8 cellular contexts compared by ENCODE assay signal in genomic region chr16:81778861-81779539, GRCh38. TPM values are rescaled to one million over a fixed set of nuclear protein-coding genes. Genes with fewer than 3 reads are reported as not detected.
DNase-seq lines count a peak whose midpoint lies in the region; ATAC-seq, FAIRE-seq and TF ChIP-seq lines count a peak whose summit lies in the region.

Gene PLCG2, plus strand, starts transcription at chr16:81779291. Its CDS starts 6,699 bp downstream, at chr16:81785990.

- CTCF ChIA-PET in endothelial cell of umbilical vein (lab: Charles Lee), result interaction anchor here (0.8 to 3.5 kb wide), 3 partner anchors 22 to 94 kb away, joined by 3 to 27 read pairs (median 4); no protein-coding TSS in a partner anchor

- H3K79me2 ChIP-seq in endothelial cell of umbilical vein (ENCODE audit: control insufficient read depth, insufficient read depth, low read length), result no peaks in the 10 kb centered on the region

- TF ChIP-seq POLR2A in endothelial cell of umbilical vein (IDR thresholded peaks at IDR 0.05; ENCODE audit: low read depth, low read length), result no peak

- peak within 1 kb of the TSS; percentile 72 for H3K4me2 ChIP-seq in endothelial cell of umbilical vein (ENCODE audit: insufficient read depth, low read length)

- H3K4me1 ChIP-seq in endothelial cell of umbilical vein (ENCODE audit: control insufficient read depth, extremely low read depth, insufficient read depth, low read length) (peaks cover 6% of the 10 kb centered on the region), muscle layer of colon (ENCODE audit: insufficient read depth, low read length) (peaks cover 6% of the 10 kb centered on the region)

- intact Hi-C loops in endothelial cell of umbilical vein (cut with micrococcal nuclease), result loop anchor here (1.0 to 2.0 kb wide), 3 partner anchors 22 to 465 kb away; partner anchors contain the start of gene GAN

- peak; percentile 71 for DNase-seq in SIG-M5 treated with dmso at 0.1 percent for 504 hours (lab: John Stamatoyannopoulos, UW; ENCODE audit: unreplicated experiment)
- no peak for DNase-seq in SIG-M5 (lab: John Stamatoyannopoulos, UW)
- peak; percentile 48 for DNase-seq in NCI-H345 (lab: John Stamatoyannopoulos, UW)
- DNase-seq in activated CD8-positive, alpha-beta memory T cell treated with anti-CD3 and anti-CD28 coated beads for 24 hours, result peak; percentile 89
- DNase-seq in endothelial cell of umbilical vein (ENCODE audit: low read depth, low spot score), result peak; percentile 60
- peak; percentile 43 to 69 for DNase-seq in stimulated activated CD8-positive, alpha-beta memory T cell treated with anti-CD3 and anti-CD28 coated beads, Interleukin-7, amount 100 ng/mL, for 48 hours (ENCODE audit: extremely low read depth in 1 of 2, low read depth in 1 of 2)

- H3K9ac ChIP-seq in endothelial cell of umbilical vein (replicated peaks; ENCODE audit: extremely low read depth, insufficient read depth, low read length) (peak within 1 kb of the TSS; percentile 25), muscle layer of colon (ENCODE audit: low read length) (no peak within 1 kb of the TSS)

- dilution Hi-C loops in endothelial cell of umbilical vein (cut with MboI; ENCODE audit: extremely low pct_ligation_motif_present, low sequenced_read_pairs), result no loop called here

- ATAC-seq in HG02938 (IDR thresholded peaks at IDR 0.05; ENCODE audit: unreplicated experiment), result peak; percentile 79

- peak; percentile 85 for FAIRE-seq in endothelial cell of umbilical vein (lab: Jason Lieb, UNC)

- H3K9me3 ChIP-seq in endothelial cell of umbilical vein (replicated peaks; ENCODE audit: control insufficient read depth, insufficient read depth, low read length), result no peaks in the 10 kb centered on the region
- H3K9me3 ChIP-seq in muscle layer of colon (ENCODE audit: low read length), result no peaks in the 10 kb centered on the region

- no peak for TF ChIP-seq CTCF in endothelial cell of umbilical vein (IDR thresholded peaks at IDR 0.05; ENCODE audit: extremely low read depth in 1 of 2, insufficient read depth in 1 of 2, low read depth in 1 of 2, low read length in 2 of 2)

- POLR2A ChIA-PET in endothelial cell of umbilical vein (lab: Charles Lee), result no interaction called here

- no TSS peak for BruUV-seq in endothelial cell of umbilical vein (replicated peaks; lab: Mats Ljungman, UMichigan)

- H3K36me3 ChIP-seq in endothelial cell of umbilical vein (ENCODE audit: control insufficient read depth in 2 of 2, extremely low read depth in 1 of 2, insufficient read depth in 2 of 2, low read length in 2 of 2), result no peaks in the 10 kb centered on the region
- H3K36me3 ChIP-seq in muscle layer of colon (ENCODE audit: insufficient read depth, low read length), result no peaks in the 10 kb centered on the region

- H3K27ac ChIP-seq in endothelial cell of umbilical vein (ENCODE audit: insufficient read depth, low read depth, low read length), result no peak within 1 kb of the TSS
- no peak within 1 kb of the TSS for H3K27ac ChIP-seq in muscle layer of colon (ENCODE audit: low read depth, low read length)

- no peaks in the 10 kb centered on the region for H3K9me1 ChIP-seq in endothelial cell of umbilical vein (replicated peaks; ENCODE audit: control insufficient read depth, extremely low read depth, insufficient read depth, low read length)

- H3K27me3 ChIP-seq in endothelial cell of umbilical vein (ENCODE audit: control insufficient read depth in 2 of 2, insufficient read depth in 2 of 2, low read length in 2 of 2) (peaks cover 5% of the 10 kb centered on the region in 2 experiments), muscle layer of colon (ENCODE audit: control insufficient read depth in 1 of 2, insufficient read depth in 2 of 2, low read length in 2 of 2) (no peaks in the 10 kb centered on the region)

- H3K4me3 ChIP-seq in endothelial cell of umbilical vein (replicated peaks in 1 of 3; ENCODE audit: insufficient read depth in 1 of 3, low read depth in 1 of 3, low read length in 3 of 3) (peak within 1 kb of the TSS; percentile 59 to 85 (median 70)), muscle layer of colon (ENCODE audit: low read depth in 1 of 2, low read length in 2 of 2) (peak within 1 kb of the TSS; percentile 54 to 64)

- no peaks in the 10 kb centered on the region for H4K20me1 ChIP-seq in endothelial cell of umbilical vein (replicated peaks; ENCODE audit: control insufficient read depth, extremely low read depth, insufficient read depth, low read length)

- H2AFZ ChIP-seq in endothelial cell of umbilical vein (ENCODE audit: low read depth, low read length), result peak within 1 kb of the TSS; percentile 96

TF ChIP-seq in endothelial cell of umbilical vein, 7 proteins besides CTCF, POLR2A, EP300 and RAD21:
- TF ChIP-seq GATA2 (IDR thresholded peaks at IDR 0.05; ENCODE audit: insufficient read depth, insufficient read length, low read depth, low read length) (no peak), MAX (IDR thresholded peaks at IDR 0.05; ENCODE audit: insufficient read depth, insufficient read length) (peak; percentile 39), POLR2AphosphoS5 (IDR thresholded peaks at IDR 0.05; ENCODE audit: insufficient read depth, low read depth, low read length) (peak; percentile 39)

RNA-seq across cellular contexts. Expression of gene PLCG2, which starts in this region (rescaled TPM):
- total RNA-seq in endothelial cell of umbilical vein, result 9.6 and 13.6 TPM in 2 replicates
- polyA plus RNA-seq in endothelial cell of umbilical vein, result 9.1 and 10.8 TPM in 2 replicates
- polyA plus RNA-seq in endothelial cell of umbilical vein (2011; cell fraction: cytosol; rRNA removed), result 5.2 and 7.0 TPM in 2 replicates
- 31.5 and 32.8 TPM in 2 replicates for polyA plus RNA-seq in endothelial cell of umbilical vein (2011; cell fraction: nucleus; rRNA removed)
- 5.4 and 5.8 TPM in 2 replicates for polyA plus RNA-seq in endothelial cell of umbilical vein (2012)
- polyA minus RNA-seq in endothelial cell of umbilical vein, result 18.2 and 31.4 TPM in 2 replicates
- polyA minus RNA-seq in endothelial cell of umbilical vein (2011; cell fraction: cytosol; rRNA and poly(A)+ RNA removed), result 2.6 TPM
- 27.5 and 31.1 TPM in 2 replicates for polyA minus RNA-seq in endothelial cell of umbilical vein (2011; cell fraction: nucleus; rRNA and poly(A)+ RNA removed)
